Comparison of ENCODE assay signal across 9 cellular contexts in the genomic region with DNA sequence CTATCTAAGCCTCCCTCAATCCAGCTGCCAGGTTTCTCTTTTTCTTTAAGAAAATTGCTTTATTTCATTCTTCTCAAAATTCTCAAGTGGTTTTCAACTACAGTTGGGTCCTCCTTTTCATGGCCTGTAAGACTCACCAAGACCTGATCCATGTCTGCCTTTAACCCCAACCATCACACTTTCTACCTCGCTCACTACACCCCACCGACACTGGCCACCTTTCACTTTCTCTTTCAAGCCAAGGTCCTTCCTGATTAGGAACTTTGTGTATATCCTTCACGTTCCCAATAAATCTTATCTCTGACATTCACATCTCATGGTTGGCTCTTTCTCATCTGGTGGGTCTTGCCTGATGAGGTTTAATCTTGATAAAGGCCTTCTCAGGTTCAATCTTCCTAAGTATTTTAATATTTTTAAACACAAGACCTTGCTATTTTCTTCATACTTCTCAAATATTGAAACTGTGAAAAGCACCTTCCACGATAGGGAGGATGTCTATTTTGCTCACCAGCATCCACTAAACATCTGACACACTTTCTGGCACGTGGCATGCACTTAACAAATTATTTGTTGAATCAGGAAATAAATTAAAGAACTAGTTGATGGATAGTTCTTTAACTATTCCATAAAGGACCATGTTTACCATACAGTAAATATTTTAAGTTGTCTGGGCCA.
DNase-seq lines count a peak whose midpoint lies in the region; ATAC-seq lines count a peak whose summit lies in the region.
"Had no signal": no experiment of that assay in that cellular context is flagged by ENCODE, and none has a peak within 500 bp of the region (broad histone marks: within the 10 kb centered on the region; RNA-seq: fewer than 3 reads in every experiment).

No MANE protein-coding gene starts in this region.

- DNase-seq in activated naive CD8-positive, alpha-beta T cell treated with anti-CD3 and anti-CD28 coated beads, Interleukin-2, amount 50 U/mL, for 24 hours: no peak
- no peak for DNase-seq in left ventricle myocardium superior
- DNase-seq in GF-D8 (lab: John Stamatoyannopoulos, UW): no peak
- DNase-seq in SK-N-DZ (ENCODE audit: low spot score): no peak
- DNase-seq in glomerular visceral epithelial cell (ENCODE audit: extremely low spot score): no peak
- DNase-seq: SIG-M5 had no signal

- intact Hi-C loops in left ventricle myocardium superior (cut with micrococcal nuclease): no loop called here

- no peaks in the 10 kb centered on the region for H3K4me1 Mint-ChIP-seq in activated naive CD8-positive, alpha-beta T cell treated with anti-CD3 and anti-CD28 coated beads, Interleukin-2, amount 50 U/mL, for 24 hours

- no peaks in the 10 kb centered on the region for H3K9me3 Mint-ChIP-seq in activated naive CD8-positive, alpha-beta T cell treated with anti-CD3 and anti-CD28 coated beads, Interleukin-2, amount 50 U/mL, for 24 hours

- peaks cover 1% of the 10 kb centered on the region for H3K27me3 Mint-ChIP-seq in activated naive CD8-positive, alpha-beta T cell treated with anti-CD3 and anti-CD28 coated beads, Interleukin-2, amount 50 U/mL, for 24 hours

- H3K4me3 Mint-ChIP-seq in activated naive CD8-positive, alpha-beta T cell treated with anti-CD3 and anti-CD28 coated beads, Interleukin-2, amount 50 U/mL, for 24 hours: peak overlapping the region; percentile 32

- peak overlapping the region; percentile 40 for H3K27ac Mint-ChIP-seq in activated naive CD8-positive, alpha-beta T cell treated with anti-CD3 and anti-CD28 coated beads, Interleukin-2, amount 50 U/mL, for 24 hours

- H3K36me3 Mint-ChIP-seq in activated naive CD8-positive, alpha-beta T cell treated with anti-CD3 and anti-CD28 coated beads, Interleukin-2, amount 50 U/mL, for 24 hours (ENCODE audit: low read depth): no peaks in the 10 kb centered on the region

- peak; percentile 91 for ATAC-seq in GM18511 (IDR thresholded peaks at IDR 0.05; ENCODE audit: unreplicated experiment)
- ATAC-seq in GM21390 (IDR thresholded peaks at IDR 0.05; ENCODE audit: unreplicated experiment): peak; percentile 96
- ATAC-seq in HG03175 (IDR thresholded peaks at IDR 0.05; ENCODE audit: unreplicated experiment): peak; percentile 89
- ATAC-seq in activated naive CD8-positive, alpha-beta T cell treated with anti-CD3 and anti-CD28 coated beads, Interleukin-2, amount 50 U/mL, for 24 hours: no peak
- ATAC-seq in left ventricle myocardium superior: no peak

Comparison
In these comparisons a context has a peak if more than half of its experiments do, and no peak if none do; other contexts are left out.
1. ATAC-seq: peak in GM18511 (single experiment), GM21390 (single experiment) and HG03175 (single experiment); none in activated naive CD8-positive, alpha-beta T cell treated with anti-CD3 and anti-CD28 coated beads, Interleukin-2, amount 50 U/mL, for 24 hours (single experiment) and left ventricle myocardium superior (single experiment).